ENCODE assay signal across 1 cellular context in the genomic region with DNA sequence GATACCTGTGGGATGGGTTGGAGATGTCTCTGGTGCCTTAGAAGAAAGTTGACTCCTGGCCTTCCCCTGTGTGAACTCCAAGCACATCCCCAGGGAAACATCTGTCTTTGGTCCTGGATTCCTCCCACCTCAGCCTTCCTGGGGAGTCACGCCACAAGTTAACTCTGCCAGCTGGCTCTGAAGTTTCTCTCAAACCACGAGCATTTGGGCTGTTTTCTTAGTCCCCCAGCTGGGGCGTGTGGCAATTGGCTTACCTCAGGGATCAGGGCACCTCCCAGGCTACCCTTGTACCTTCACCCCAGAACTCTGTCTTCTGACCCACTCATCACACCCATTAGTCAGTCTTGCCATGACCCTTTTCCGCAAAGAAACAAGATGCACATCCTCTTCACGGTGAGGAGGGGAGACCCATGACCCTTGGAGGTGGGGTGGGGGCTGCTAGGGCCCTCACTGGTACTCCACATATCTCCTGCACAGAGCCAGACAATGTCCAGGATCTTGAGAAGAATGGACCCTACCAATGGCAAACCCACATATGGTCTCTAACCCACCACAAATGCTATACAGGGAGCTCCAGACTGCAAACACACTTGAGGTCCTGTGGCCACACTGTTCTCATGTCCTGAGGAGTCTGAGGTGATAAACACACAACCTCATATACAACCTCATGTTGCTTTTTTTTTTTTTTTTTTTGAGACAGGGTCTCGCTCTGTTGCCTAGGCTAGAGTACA.
TF ChIP-seq lines count a peak whose summit lies in the region.

No MANE protein-coding gene starts in this region.

TF ChIP-seq in WTC11, 78 proteins besides CTCF, POLR2A, EP300 and RAD21:
- no peak for TF ChIP-seq ZBTB21 (CRISPR knock-in tag; IDR thresholded peaks at IDR 0.05; ENCODE audit: borderline replicate concordance)
- no peak for TF ChIP-seq TCF7 (CRISPR knock-in tag; IDR thresholded peaks at IDR 0.05; ENCODE audit: low read depth)
- no peak for TF ChIP-seq NR1H2 (CRISPR knock-in tag; IDR thresholded peaks at IDR 0.05)
- TF ChIP-seq, protein P1, sequence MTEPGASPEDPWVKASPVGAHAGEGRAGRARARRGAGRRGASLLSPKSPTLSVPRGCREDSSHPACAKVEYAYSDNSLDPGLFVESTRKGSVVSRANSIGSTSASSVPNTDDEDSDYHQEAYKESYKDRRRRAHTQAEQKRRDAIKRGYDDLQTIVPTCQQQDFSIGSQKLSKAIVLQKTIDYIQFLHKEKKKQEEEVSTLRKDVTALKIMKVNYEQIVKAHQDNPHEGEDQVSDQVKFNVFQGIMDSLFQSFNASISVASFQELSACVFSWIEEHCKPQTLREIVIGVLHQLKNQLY (CRISPR knock-in tag; IDR thresholded peaks at IDR 0.05) = no peak
- no peak for TF ChIP-seq OVOL2 (CRISPR knock-in tag; IDR thresholded peaks at IDR 0.05; ENCODE audit: borderline replicate concordance)
